In the genomic region with DNA sequence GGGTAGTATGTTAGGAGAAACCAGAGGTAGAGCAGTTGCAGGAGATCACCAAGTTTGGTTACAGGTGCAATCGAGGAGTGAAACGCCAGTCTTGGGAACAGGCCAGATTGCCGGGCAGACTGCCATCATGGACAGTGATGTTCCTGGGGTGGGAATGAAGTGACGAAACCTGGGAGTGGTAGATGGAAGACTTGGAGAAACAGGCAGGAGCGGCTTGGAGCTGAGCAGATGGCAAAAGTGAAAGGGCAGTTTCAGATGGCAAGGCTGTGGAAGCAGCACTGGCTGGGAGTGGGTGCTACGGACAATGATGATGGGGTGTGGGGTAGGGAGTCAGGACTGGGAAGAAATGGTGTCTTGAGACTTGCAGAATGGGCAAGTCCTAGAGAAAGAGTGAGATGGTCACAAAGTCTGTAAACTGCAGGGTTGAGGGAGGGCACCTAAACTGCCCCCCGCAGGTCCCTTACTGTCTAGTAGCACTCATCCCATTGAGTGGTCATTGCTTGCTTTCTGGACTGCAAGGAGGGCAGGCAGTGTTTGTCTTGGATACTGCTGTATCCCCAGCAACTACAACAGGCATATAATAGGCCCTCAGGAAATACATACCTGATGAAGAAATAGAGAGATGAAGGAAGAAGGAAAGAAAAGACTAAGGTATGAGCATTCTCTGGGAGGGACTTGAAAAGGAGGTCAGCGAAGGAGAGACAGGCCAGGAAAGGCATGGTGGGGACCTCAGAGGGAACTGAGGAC, we compare ENCODE assay signal across 8 cellular contexts. TPM values are rescaled to one million over a fixed set of nuclear protein-coding genes. Genes with fewer than 3 reads are reported as not detected.
DNase-seq lines count a peak whose midpoint lies in the region; ATAC-seq and TF ChIP-seq lines count a peak whose summit lies in the region.

No MANE protein-coding gene starts in this region.

- no peaks in the 10 kb centered on the region for H3K4me1 Mint-ChIP-seq in brain

- H3K36me3 Mint-ChIP-seq in brain = peaks cover 9% of the 10 kb centered on the region

- TF ChIP-seq POLR2A in tibial nerve (IDR thresholded peaks at IDR 0.05) = no peak

- H3K4me3 Mint-ChIP-seq in brain = no peak overlapping the region

- ATAC-seq in SK-N-SH treated with all-trans-retinoic acid at 6 μM for 48 hours (peak; percentile 15), HG03354 (IDR thresholded peaks at IDR 0.05; ENCODE audit: poor library complexity, severe bottlenecking, unreplicated experiment) (no peak), GM21723 (IDR thresholded peaks at IDR 0.05; ENCODE audit: unreplicated experiment) (no peak)

- no peaks in the 10 kb centered on the region for H3K9me2 ChIP-seq in SK-N-SH

- no peak for TF ChIP-seq EP300 in SK-N-SH (IDR thresholded peaks at IDR 0.05; ENCODE audit: borderline replicate concordance in 1 of 2, low read depth in 1 of 2, low read length in 1 of 2)
- peak in 1 of 2 donors; percentile 7 for TF ChIP-seq EP300 in tibial nerve (IDR thresholded peaks at IDR 0.05)

- WGBS in SK-N-SH (ENCODE audit: low lambda C conversion rate) = 83% methylated on average over 8 of the region's 8 CpGs
- 52% methylated on average over 8 of the region's 8 CpGs for WGBS in liver
- 78 to 81% methylated on average over 8 of the region's 8 CpGs for WGBS in tibial nerve, 2 donors

- POLR2A ChIA-PET in SK-N-SH (lab: Yijun Ruan, JAX) = no interaction called here

- H3K27me3 ChIP-seq in SK-N-SH (ENCODE audit: insufficient read depth) = no peaks in the 10 kb centered on the region
- H3K27me3 ChIP-seq in liver (ENCODE audit: control insufficient read depth in 4 of 4, insufficient read depth in 4 of 4, low read length in 3 of 4) = no peaks in the 10 kb centered on the region
- H3K27me3 ChIP-seq in tibial nerve = no peaks in the 10 kb centered on the region

- H3K36me3 ChIP-seq in SK-N-SH (replicated peaks in 1 of 2; ENCODE audit: control insufficient read depth in 1 of 2, insufficient read depth in 2 of 2, low read length in 1 of 2) = peaks cover 9 to 22% of the 10 kb centered on the region in 2 experiments
- peaks cover 0 to 3% (median 0%) of the 10 kb centered on the region in 4 donors for H3K36me3 ChIP-seq in liver (ENCODE audit: control insufficient read depth in 4 of 4, insufficient read depth in 3 of 4, low read depth in 1 of 4, low read length in 3 of 4)
- H3K36me3 ChIP-seq in tibial nerve = peaks cover 0 to 28% (median 0%) of the 10 kb centered on the region in 3 donors

- H3K27me3 Mint-ChIP-seq in brain = peaks cover 3% of the 10 kb centered on the region

- H3K9ac ChIP-seq in SK-N-SH = no peak overlapping the region
- no peak overlapping the region for H3K9ac ChIP-seq in liver (ENCODE audit: low read depth in 1 of 2, low read length in 2 of 2)

- H3K9me3 ChIP-seq in SK-N-SH = no peaks in the 10 kb centered on the region
- H3K9me3 ChIP-seq in liver (ENCODE audit: control insufficient read depth in 4 of 4, low read length in 3 of 4) = no peaks in the 10 kb centered on the region
- H3K9me3 ChIP-seq in tibial nerve = no peaks in the 10 kb centered on the region

- H2AFZ ChIP-seq in SK-N-SH (ENCODE audit: low read depth) = no peak overlapping the region

- no peak for DNase-seq in SK-N-SH
- DNase-seq in tibial nerve (ENCODE audit: low spot score in 2 of 2) = peak; percentile 41
- no peak for DNase-seq in NCI-H526 (lab: John Stamatoyannopoulos, UW)

- no peak overlapping the region for H3K4me2 ChIP-seq in SK-N-SH

- no peaks in the 10 kb centered on the region for H3K9me3 Mint-ChIP-seq in brain

- CTCF ChIA-PET in SK-N-SH (lab: Yijun Ruan, JAX) = no interaction called here

- H3K27ac ChIP-seq in SK-N-SH (ENCODE audit: low read depth in 2 of 2, low read length in 1 of 2) (peak overlapping the region in 1 of 2 experiments; percentile 79; a peak in 2 of 4 replicates), liver (ENCODE audit: low read depth in 1 of 2, low read length in 2 of 2) (no peak overlapping the region), tibial nerve (peak overlapping the region in 1 of 4 donors; percentile 62)

- TF ChIP-seq RAD21 in SK-N-SH (IDR thresholded peaks at IDR 0.05; ENCODE audit: low read length) (no peak), liver (IDR thresholded peaks at IDR 0.05) (peak in 1 of 2 donors; percentile 22)

- H3K4me1 ChIP-seq in SK-N-SH (ENCODE audit: control insufficient read depth in 1 of 2, insufficient read depth in 2 of 2, low read depth in 1 of 2, low read length in 1 of 2) (peaks cover 0 to 13% of the 10 kb centered on the region in 2 experiments; a peak in 3 of 4 replicates), liver (ENCODE audit: control insufficient read depth in 4 of 4, insufficient read depth in 4 of 4, low read length in 3 of 4) (peaks cover 1 to 9% (median 6%) of the 10 kb centered on the region in 4 donors), tibial nerve (peaks cover 0 to 19% (median 4%) of the 10 kb centered on the region in 4 donors)

- no peaks in the 10 kb centered on the region for H3K79me2 ChIP-seq in SK-N-SH (ENCODE audit: insufficient read depth)

- no peak overlapping the region for H3K4me3 ChIP-seq in SK-N-SH (ENCODE audit: low read depth in 2 of 2, low read length in 1 of 2)
- no peak overlapping the region for H3K4me3 ChIP-seq in liver (ENCODE audit: low read depth in 1 of 3, low read length in 3 of 3)
- no peak overlapping the region for H3K4me3 ChIP-seq in tibial nerve

- H3F3A ChIP-seq in SK-N-SH (replicated peaks; ENCODE audit: insufficient read depth) = peaks cover 4% of the 10 kb centered on the region

- no peaks in the 10 kb centered on the region for H4K20me1 ChIP-seq in SK-N-SH (ENCODE audit: insufficient read depth)

- TF ChIP-seq CTCF in SK-N-SH (IDR thresholded peaks at IDR 0.05) (no peak), brain (conservative IDR thresholded peaks at IDR 0.05) (no peak), liver (IDR thresholded peaks at IDR 0.05; ENCODE audit: low read depth, low read length, missing input control) (no peak), tibial nerve (IDR thresholded peaks at IDR 0.05) (no peak)

- H3K27ac Mint-ChIP-seq in brain = peak overlapping the region in 3 of 5 experiments; percentile 0 to 29 (median 26)

TF ChIP-seq in SK-N-SH treated with all-trans-retinoic acid at 6 μM for 48 hours, 23 proteins besides CTCF, POLR2A, EP300 and RAD21 (continues in another document):
- TF ChIP-seq ZC3H10 (CRISPR knock-in tag; IDR thresholded peaks at IDR 0.05) = no peak
- no peak for TF ChIP-seq ZFP30 (CRISPR knock-in tag; IDR thresholded peaks at IDR 0.05)
- TF ChIP-seq ZNF8 (CRISPR knock-in tag; IDR thresholded peaks at IDR 0.05) = no peak
- no peak for TF ChIP-seq ZFP3 (CRISPR knock-in tag; IDR thresholded peaks at IDR 0.05)
- no peak for TF ChIP-seq ZNF70 (CRISPR knock-in tag; IDR thresholded peaks at IDR 0.05)
- no peak for TF ChIP-seq RARB (CRISPR knock-in tag; IDR thresholded peaks at IDR 0.05)
- no peak for TF ChIP-seq ESRRG (CRISPR knock-in tag; IDR thresholded peaks at IDR 0.05)
- TF ChIP-seq TCF4 (CRISPR knock-in tag; IDR thresholded peaks at IDR 0.05; ENCODE audit: borderline replicate concordance) = no peak
- no peak for TF ChIP-seq SNAI2 (CRISPR knock-in tag; IDR thresholded peaks at IDR 0.05)
- no peak for TF ChIP-seq CSDC2 (CRISPR knock-in tag; IDR thresholded peaks at IDR 0.05)

TF ChIP-seq in SK-N-SH, 30 proteins besides CTCF, POLR2A, EP300 and RAD21 (continues in another document):
- TF ChIP-seq, protein P1, sequence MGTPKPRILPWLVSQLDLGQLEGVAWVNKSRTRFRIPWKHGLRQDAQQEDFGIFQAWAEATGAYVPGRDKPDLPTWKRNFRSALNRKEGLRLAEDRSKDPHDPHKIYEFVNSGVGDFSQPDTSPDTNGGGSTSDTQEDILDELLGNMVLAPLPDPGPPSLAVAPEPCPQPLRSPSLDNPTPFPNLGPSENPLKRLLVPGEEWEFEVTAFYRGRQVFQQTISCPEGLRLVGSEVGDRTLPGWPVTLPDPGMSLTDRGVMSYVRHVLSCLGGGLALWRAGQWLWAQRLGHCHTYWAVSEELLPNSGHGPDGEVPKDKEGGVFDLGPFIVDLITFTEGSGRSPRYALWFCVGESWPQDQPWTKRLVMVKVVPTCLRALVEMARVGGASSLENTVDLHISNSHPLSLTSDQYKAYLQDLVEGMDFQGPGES (IDR thresholded peaks at IDR 0.05; ENCODE audit: low read depth, low read length) = no peak

TF ChIP-seq in liver, 16 proteins besides CTCF, POLR2A, EP300 and RAD21:
- TF ChIP-seq RXRA (IDR thresholded peaks at IDR 0.05) = peak in 1 of 2 donors; percentile 39
- TF ChIP-seq YY1 (IDR thresholded peaks at IDR 0.05) = peak; percentile 28
- TF ChIP-seq NR2F2 (IDR thresholded peaks at IDR 0.05) = no peak
- TF ChIP-seq HNF4A (conservative IDR thresholded peaks at IDR 0.05) = peak; percentile 30 to 41
- no peak for TF ChIP-seq EGR1 (IDR thresholded peaks at IDR 0.05; ENCODE audit: low read depth in 2 of 2)
- TF ChIP-seq JUND (IDR thresholded peaks at IDR 0.05) = peak in 1 of 2 donors; percentile 30

RNA-seq across cellular contexts. Expression of a gene that starts 29.5 kb away (rescaled TPM):
- polyA plus RNA-seq in SK-N-SH (2012; rRNA removed) (18.0 and 28.0 TPM in 2 replicates), brain (ENCODE audit: insufficient read depth, low read depth, low replicate concordance) (24.9 TPM), liver (1 to 10 TPM in 1 of 2 donors, under 1 TPM in 1; 0.89 to 2.2 TPM)
- 13.1 and 17.7 TPM in 2 replicates for polyA plus RNA-seq in SK-N-SH (2012; cell fraction: cytosol; rRNA removed)
- polyA plus RNA-seq in SK-N-SH (2012; cell fraction: nucleus; rRNA removed) = 30.2 and 45.2 TPM in 2 replicates
- total RNA-seq in liver (1 to 10 TPM; 6.3 to 7.9 TPM), tibial nerve (10 to 100 TPM; 31.6 to 54.8 (median 45.9) TPM)

Comparison
In these comparisons a context has a peak if more than half of its experiments do, and no peak if none do; other contexts are left out.
1. DNase-seq: peak in tibial nerve (2 of 2); none in SK-N-SH (single experiment) and NCI-H526 (0 of 2).